ENCODE assay signal across 8 cellular contexts in the genomic region with DNA sequence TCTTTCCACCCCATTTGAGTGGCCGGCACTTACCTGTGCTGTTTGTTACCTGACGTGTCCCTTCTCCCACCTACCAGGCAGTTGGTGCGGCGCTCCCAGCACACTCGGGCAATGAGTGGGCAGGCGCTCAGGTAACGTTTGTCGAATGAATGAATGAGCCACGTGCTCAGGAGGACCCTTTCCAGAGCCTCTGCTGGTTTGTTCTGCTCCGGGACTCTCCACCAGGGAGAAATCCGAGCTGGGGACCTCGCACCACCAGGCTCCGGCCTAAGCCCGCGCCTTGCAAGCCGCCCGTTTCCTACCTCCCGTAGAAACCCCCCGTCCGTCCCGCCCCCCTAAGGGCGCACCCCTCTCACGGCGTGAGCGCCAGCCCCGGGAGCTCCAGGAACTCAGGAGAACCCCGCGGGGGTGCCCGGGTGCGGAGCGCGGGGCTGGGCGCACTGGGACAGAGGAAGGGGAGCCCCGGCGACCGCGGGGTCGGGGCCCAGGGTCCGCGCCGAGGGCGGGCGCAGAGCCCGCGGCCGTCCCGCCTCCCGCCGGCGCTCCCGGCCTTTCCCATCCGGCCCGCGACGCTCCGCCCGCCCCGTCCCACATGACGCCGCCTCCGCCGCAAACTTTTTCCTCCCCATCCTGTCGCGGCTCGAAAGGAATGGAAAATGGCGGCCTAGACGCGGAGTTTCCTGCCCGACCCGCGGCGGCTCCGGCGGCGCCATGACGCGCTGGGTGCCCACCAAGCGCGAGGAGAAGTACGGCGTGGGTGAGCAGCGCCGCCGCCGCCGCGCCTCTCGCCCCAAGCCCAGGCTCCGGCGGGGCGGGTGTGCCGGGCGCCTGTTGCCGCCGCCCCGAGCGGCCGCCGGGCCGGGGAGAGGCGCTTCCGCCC. TPM values are rescaled to one million over a fixed set of nuclear protein-coding genes. Genes with fewer than 3 reads are reported as not detected.
DNase-seq lines count a peak whose midpoint lies in the region; ATAC-seq, FAIRE-seq and TF ChIP-seq lines count a peak whose summit lies in the region.

DOCK1 (plus strand) TSS at position 622 of the 880 bp plus-strand sequence; CDS start at position 712, 90 bp downstream.

- TF ChIP-seq CTCF in A549 (IDR thresholded peaks at IDR 0.05): no peak
- TF ChIP-seq CTCF in HCT116 (IDR thresholded peaks at IDR 0.05 in 2 of 3, conservative IDR thresholded peaks at IDR 0.05 in 1 of 3; ENCODE audit: borderline replicate concordance in 1 of 3, insufficient read depth in 1 of 3, low read depth in 2 of 3, low read length in 2 of 3): no peak
- TF ChIP-seq CTCF in gastroesophageal sphincter (IDR thresholded peaks at IDR 0.05): no peak
- no peak for TF ChIP-seq CTCF in nephron progenitor cell (IDR thresholded peaks at IDR 0.05)

- no peak for TF ChIP-seq RAD21 in A549 (conservative IDR thresholded peaks at IDR 0.05 in 1 of 2, IDR thresholded peaks at IDR 0.05 in 1 of 2)
- no peak for TF ChIP-seq RAD21 in HCT116 (IDR thresholded peaks at IDR 0.05; ENCODE audit: low read depth)

- H3K9ac ChIP-seq in HCT116 (ENCODE audit: low read length): peak within 1 kb of the TSS; percentile 70

- no peaks in the 10 kb centered on the region for H3K9me2 ChIP-seq in HCT116 (ENCODE audit: insufficient read depth)

- peaks cover 23% of the 10 kb centered on the region for H3K4me1 ChIP-seq in A549
- peaks cover 24 to 44% of the 10 kb centered on the region in 2 experiments for H3K4me1 ChIP-seq in HCT116 (ENCODE audit: control insufficient read depth in 1 of 2, insufficient read depth in 2 of 2, low read length in 2 of 2)
- H3K4me1 ChIP-seq in gastroesophageal sphincter: peaks cover 0 to 33% (median 0%) of the 10 kb centered on the region in 3 donors

- RAD21 ChIA-PET in HCT116 (lab: Charles Lee; ENCODE audit: low non-redundant PET in 1 of 2, low total read pairs in 2 of 2, uncharacterized antibody in 2 of 2, unreplicated experiment in 2 of 2): no interaction called here

- TF ChIP-seq POLR2A in A549 (IDR thresholded peaks at IDR 0.05; ENCODE audit: low read length): peak; percentile 40; the same call in 1 of the 2 replicates
- TF ChIP-seq POLR2A in HCT116 (IDR thresholded peaks at IDR 0.05; ENCODE audit: borderline replicate concordance, extremely low read depth, insufficient read depth, insufficient read length): peak; percentile 71
- no peak for TF ChIP-seq POLR2A in gastroesophageal sphincter (IDR thresholded peaks at IDR 0.05)

- POLR2A ChIA-PET in A549 (lab: Yijun Ruan, JAX) (interaction anchor here (0.6 kb wide), 1 partner anchor 895 kb away, joined by 3 read pairs; no protein-coding TSS in a partner anchor), HCT116 (lab: Charles Lee) (no interaction called here)

- peak within 1 kb of the TSS; percentile 33 for H3K4me3 Mint-ChIP-seq in activated T-helper 17 cell treated with anti-CD3 and anti-CD28 coated beads, Interleukin-2, amount 50 U/mL, for 72 hours
- H3K4me3 Mint-ChIP-seq in nephron progenitor cell: peak within 1 kb of the TSS; percentile 89

- no TSS peak for BruUV-seq in HCT116 (replicated peaks; lab: Mats Ljungman, UMichigan)

- H3K4me2 ChIP-seq in A549 (peak within 1 kb of the TSS; percentile 89), HCT116 (ENCODE audit: low read length) (peak within 1 kb of the TSS; percentile 98)

- CTCF ChIA-PET in A549 (lab: Yijun Ruan, JAX) (no interaction called here), HCT116 (lab: Charles Lee) (no interaction called here)

- H3K9me3 ChIP-seq in A549 (no peaks in the 10 kb centered on the region), HCT116 (ENCODE audit: control insufficient read depth in 1 of 2, insufficient read depth in 1 of 2, low read depth in 1 of 2, low read length in 2 of 2) (no peaks in the 10 kb centered on the region), gastroesophageal sphincter (no peaks in the 10 kb centered on the region)

- no peaks in the 10 kb centered on the region for H3K9me3 Mint-ChIP-seq in activated T-helper 17 cell treated with anti-CD3 and anti-CD28 coated beads, Interleukin-2, amount 50 U/mL, for 72 hours
- H3K9me3 Mint-ChIP-seq in nephron progenitor cell: peaks cover 6% of the 10 kb centered on the region

- peaks cover 22% of the 10 kb centered on the region for H3K27me3 Mint-ChIP-seq in activated T-helper 17 cell treated with anti-CD3 and anti-CD28 coated beads, Interleukin-2, amount 50 U/mL, for 72 hours
- H3K27me3 Mint-ChIP-seq in nephron progenitor cell (ENCODE audit: low read depth, poor library complexity): peaks cover 6% of the 10 kb centered on the region

- intact Hi-C loops in HCT116 (cut with micrococcal nuclease): loop anchor here (10.0 kb wide), 1 partner anchor 240 kb away; no protein-coding TSS in a partner anchor

- H3K27ac Mint-ChIP-seq in activated T-helper 17 cell treated with anti-CD3 and anti-CD28 coated beads, Interleukin-2, amount 50 U/mL, for 72 hours: no peak within 1 kb of the TSS
- peak within 1 kb of the TSS; percentile 78 for H3K27ac Mint-ChIP-seq in nephron progenitor cell

- no peaks in the 10 kb centered on the region for H3K36me3 Mint-ChIP-seq in activated T-helper 17 cell treated with anti-CD3 and anti-CD28 coated beads, Interleukin-2, amount 50 U/mL, for 72 hours (ENCODE audit: low read depth)
- peaks cover 39% of the 10 kb centered on the region for H3K36me3 Mint-ChIP-seq in nephron progenitor cell (ENCODE audit: low read depth)

- peak within 1 kb of the TSS; percentile 87 for H3K4me3 ChIP-seq in A549
- peak within 1 kb of the TSS; percentile 69 to 80 for H3K4me3 ChIP-seq in HCT116 (replicated peaks in 1 of 2; ENCODE audit: low read depth in 1 of 2, low read length in 2 of 2)
- H3K4me3 ChIP-seq in gastroesophageal sphincter: peak within 1 kb of the TSS; percentile 72 to 88

- FAIRE-seq in A549 (lab: Jason Lieb, UNC): no peak

- H3K4me1 Mint-ChIP-seq in activated T-helper 17 cell treated with anti-CD3 and anti-CD28 coated beads, Interleukin-2, amount 50 U/mL, for 72 hours: no peaks in the 10 kb centered on the region
- H3K4me1 Mint-ChIP-seq in nephron progenitor cell: peaks cover 24% of the 10 kb centered on the region

- ATAC-seq in A549: peak; percentile 86 to 90
- peak; percentile 86 for ATAC-seq in HCT116
- ATAC-seq in activated T-helper 17 cell treated with anti-CD3 and anti-CD28 coated beads, Interleukin-2, amount 50 U/mL, for 72 hours (replicated peaks): no peak
- ATAC-seq in gastroesophageal sphincter: peak; percentile 82
- no peak for ATAC-seq in GM21390 (IDR thresholded peaks at IDR 0.05; ENCODE audit: unreplicated experiment)

- H3K36me3 ChIP-seq in HCT116 (ENCODE audit: control insufficient read depth in 1 of 2, insufficient read depth in 2 of 2, low read length in 2 of 2): no peaks in the 10 kb centered on the region
- no peaks in the 10 kb centered on the region for H3K36me3 ChIP-seq in gastroesophageal sphincter

- TF ChIP-seq EP300 in A549 (IDR thresholded peaks at IDR 0.05) (no peak), gastroesophageal sphincter (IDR thresholded peaks at IDR 0.05) (no peak)

- H4K20me1 ChIP-seq in HCT116 (ENCODE audit: insufficient read depth): no peaks in the 10 kb centered on the region

- H3K79me2 ChIP-seq in HCT116 (ENCODE audit: insufficient read depth, low read length): peaks cover 41% of the 10 kb centered on the region

- H2AFZ ChIP-seq in HCT116 (ENCODE audit: low read depth, low read length, poor library complexity, severe bottlenecking): peak within 1 kb of the TSS; percentile 40

- H3K27ac ChIP-seq in A549: peak within 1 kb of the TSS; percentile 86 to 98
- H3K27ac ChIP-seq in HCT116 (ENCODE audit: low read depth, low read length): peak within 1 kb of the TSS; percentile 80
- peak within 1 kb of the TSS; percentile 32 to 86 (median 83) for H3K27ac ChIP-seq in gastroesophageal sphincter

- no peaks in the 10 kb centered on the region for H3K27me3 ChIP-seq in HCT116 (ENCODE audit: insufficient read depth, low read length)
- no peaks in the 10 kb centered on the region for H3K27me3 ChIP-seq in gastroesophageal sphincter

- DNase-seq in A549 (ENCODE audit: low read depth in 1 of 2, low spot score in 1 of 2): peak; percentile 75 to 82
- DNase-seq in HCT116 (ENCODE audit: low read depth, low spot score): peak; percentile 38
- peak; percentile 74 for DNase-seq in nephron progenitor cell
- DNase-seq in NCI-H526 treated with DMSO at 0.1 percent for 48 hours (lab: John Stamatoyannopoulos, UW): no peak
- no peak for DNase-seq in NCI-H1417 (lab: John Stamatoyannopoulos, UW)

- 9% methylated on average over 10 of the region's 102 CpGs for WGBS in A549 (ENCODE audit: missing lambda C conversion rate)
- WGBS in gastroesophageal sphincter (ENCODE audit: low coverage in 1 of 2), 2 donors: 8% methylated on average over 2 of the region's 102 CpGs; no CpG with 5 or more reads in 1 of the 2 donors

TF ChIP-seq in A549, 52 proteins besides CTCF, POLR2A, EP300 and RAD21 (continues in another document):
- TF ChIP-seq, protein P1, sequence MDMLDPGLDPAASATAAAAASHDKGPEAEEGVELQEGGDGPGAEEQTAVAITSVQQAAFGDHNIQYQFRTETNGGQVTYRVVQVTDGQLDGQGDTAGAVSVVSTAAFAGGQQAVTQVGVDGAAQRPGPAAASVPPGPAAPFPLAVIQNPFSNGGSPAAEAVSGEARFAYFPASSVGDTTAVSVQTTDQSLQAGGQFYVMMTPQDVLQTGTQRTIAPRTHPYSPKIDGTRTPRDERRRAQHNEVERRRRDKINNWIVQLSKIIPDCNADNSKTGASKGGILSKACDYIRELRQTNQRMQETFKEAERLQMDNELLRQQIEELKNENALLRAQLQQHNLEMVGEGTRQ (IDR thresholded peaks at IDR 0.05): 0 out of 2 replicates have a peak, but pooled peaks have one; percentile 6

TF ChIP-seq in HCT116, 20 proteins besides CTCF, POLR2A, EP300 and RAD21 (continues in another document):
- TF ChIP-seq ATF3 (IDR thresholded peaks at IDR 0.05) (no peak), YY1 (IDR thresholded peaks at IDR 0.05; ENCODE audit: extremely low read depth, insufficient replicate concordance, low read depth, low read length) (peak; percentile 95), TCF7L2 (IDR thresholded peaks at IDR 0.05; ENCODE audit: borderline replicate concordance, extremely low read depth, insufficient read depth, insufficient read length) (no peak), ZNF274 (IDR thresholded peaks at IDR 0.05; ENCODE audit: low read depth, low read length) (no peak), EZH2 (IDR thresholded peaks at IDR 0.05) (no peak)

RNA-seq across cellular contexts. Expression of gene DOCK1, which starts in this region (rescaled TPM):
- polyA plus RNA-seq in A549 (2011; rRNA removed) (22.6 and 30.5 TPM in 2 replicates), A549 (2017; fragmentation: RNase III; extraction: RNeasy Plus Mini Kit Qiagen cat#74134 plus additional on column Dnase treatment) (27.4 to 28.3 TPM (median 28.2 TPM) in 3 replicates)
- 13.8 and 16.3 TPM in 2 replicates for polyA plus RNA-seq in A549 (2012; cell fraction: cytosol; rRNA removed)
- polyA plus RNA-seq in A549 (2012; cell fraction: nucleus; rRNA removed): 13.3 and 20.0 TPM in 2 replicates
- 41.9 and 50.6 TPM in 2 replicates for polyA minus RNA-seq in A549 (2011; rRNA and poly(A)+ RNA removed)
- total RNA-seq in HCT116 (2021; ENCODE audit: unreplicated experiment) (46.5 TPM), gastroesophageal sphincter (10 to 100 TPM; 50.8 to 59.0 (median 53.6) TPM)
- 18.2 and 23.4 TPM in 2 replicates for polyA plus RNA-seq in HCT116 (2012)
- under 1 TPM; 0.34 to 0.67 TPM for total RNA-seq in activated T-helper 17 cell treated with anti-CD3 and anti-CD28 coated beads, Interleukin-2, amount 50 U/mL, for 72 hours

Comparison
In these comparisons a context has a peak if more than half of its experiments do, and no peak if none do; other contexts are left out.
1. RNA of gene DOCK1 (total RNA-seq): 50.8 to 59.0 TPM in gastroesophageal sphincter and 46.5 TPM in HCT116 (single experiment); 0.34 to 0.67 TPM in activated T-helper 17 cell treated with anti-CD3 and anti-CD28 coated beads, Interleukin-2, amount 50 U/mL, for 72 hours; every median in the first group is over 10 times any median in the second.
2. ATAC-seq: peak in A549 (2 of 2), HCT116 (single experiment) and gastroesophageal sphincter (single experiment); none in activated T-helper 17 cell treated with anti-CD3 and anti-CD28 coated beads, Interleukin-2, amount 50 U/mL, for 72 hours (single experiment) and GM21390 (single experiment).
3. DNase-seq: peak in A549 (2 of 2), HCT116 (single experiment) and nephron progenitor cell (single experiment); none in NCI-H526 treated with DMSO at 0.1 percent for 48 hours (single experiment) and NCI-H1417 (0 of 3).
4. POLR2A ChIP-seq: peak in A549 (single experiment) and HCT116 (single experiment); none in gastroesophageal sphincter (0 of 2).
5. Of the 6 proteins assayed by ChIP-seq in both A549 and HCT116: peak only in A549: none; only in HCT116: none; in both: MAX and POLR2A; in neither: 4.
6. Peak in every context shown above with its lines, with median percentiles within 50 percentile points of each other: H3K27ac ChIP-seq and H3K4me3 ChIP-seq.